8 cellular contexts compared by ENCODE assay signal in genomic region chr12:49622501-49623141, GRCh38. TPM values are rescaled to one million over a fixed set of nuclear protein-coding genes. Genes with fewer than 3 reads are reported as not detected.
DNase-seq lines count a peak whose midpoint lies in the region; ATAC-seq and TF ChIP-seq lines count a peak whose summit lies in the region.

No MANE protein-coding gene starts in this region.

- intact Hi-C loops in esophagus muscularis mucosa (cut with DNase I) (loop anchor here (5.0 to 10.0 kb wide), 2 partner anchors 40 to 258 kb away; partner anchors contain the start of gene SPATS2), testis (cut with DNase I; ENCODE audit: low total_unique reads) (no loop called here)
- intact Hi-C loops in naive thymus-derived CD4-positive, alpha-beta T cell (cut with micrococcal nuclease): loop anchor here (1.0 to 10.0 kb wide), 17 partner anchors 22 to 462 kb away; partner anchors contain the start of genes FMNL3 (in 2 of the 2), KCNH3 (in 2 of the 2), MCRS1 (in 2 of the 2) and NCKAP5L (in 2 of the 2)

- H3K27ac Mint-ChIP-seq in HFFc6: peak overlapping the region; percentile 80
- peak overlapping the region; percentile 89 for H3K27ac Mint-ChIP-seq in activated CD8-positive, alpha-beta T cell treated with anti-CD3 and anti-CD28 coated beads, Interleukin-2, amount 10 ng/mL, durations not matched to agents 7 days and 5 days
- peak overlapping the region; percentile 81 to 95 (median 91) for H3K27ac Mint-ChIP-seq in naive thymus-derived CD4-positive, alpha-beta T cell

- H3K9me3 Mint-ChIP-seq in HFFc6: no peaks in the 10 kb centered on the region
- H3K9me3 Mint-ChIP-seq in activated CD8-positive, alpha-beta T cell treated with anti-CD3 and anti-CD28 coated beads, Interleukin-2, amount 10 ng/mL, durations not matched to agents 7 days and 5 days (ENCODE audit: insufficient read depth): no peaks in the 10 kb centered on the region
- H3K9me3 Mint-ChIP-seq in naive thymus-derived CD4-positive, alpha-beta T cell: peaks cover 0 to 2% (median 0%) of the 10 kb centered on the region in 11 donors

- H3K4me1 Mint-ChIP-seq in HFFc6 (ENCODE audit: low read depth): peaks cover 32% of the 10 kb centered on the region
- H3K4me1 Mint-ChIP-seq in activated CD8-positive, alpha-beta T cell treated with anti-CD3 and anti-CD28 coated beads, Interleukin-2, amount 10 ng/mL, durations not matched to agents 7 days and 5 days (ENCODE audit: low read depth): peaks cover 29% of the 10 kb centered on the region
- H3K4me1 Mint-ChIP-seq in naive thymus-derived CD4-positive, alpha-beta T cell: peaks cover 19 to 29% (median 24%) of the 10 kb centered on the region in 7 donors

- peaks cover 14 to 50% (median 38%) of the 10 kb centered on the region in 4 donors for H3K4me1 ChIP-seq in esophagus muscularis mucosa
- H3K4me1 ChIP-seq in naive thymus-derived CD4-positive, alpha-beta T cell (ENCODE audit: control insufficient read depth in 2 of 2, insufficient read depth in 2 of 2, low read length in 2 of 2): peaks cover 6 to 22% of the 10 kb centered on the region in 2 donors
- peaks cover 11% of the 10 kb centered on the region for H3K4me1 ChIP-seq in testis

- peaks cover 19% of the 10 kb centered on the region for H3K27me3 Mint-ChIP-seq in HFFc6 (ENCODE audit: insufficient read depth)
- peaks cover 19% of the 10 kb centered on the region for H3K27me3 Mint-ChIP-seq in activated CD8-positive, alpha-beta T cell treated with anti-CD3 and anti-CD28 coated beads, Interleukin-2, amount 10 ng/mL, durations not matched to agents 7 days and 5 days (ENCODE audit: low read depth)
- peaks cover 0 to 38% (median 0%) of the 10 kb centered on the region in 5 donors for H3K27me3 Mint-ChIP-seq in naive thymus-derived CD4-positive, alpha-beta T cell

- DNase-seq in HFFc6 (peak; percentile 14), NAMALWA (ENCODE audit: low spot score) (peak; percentile 86), esophagus muscularis mucosa (ENCODE audit: extremely low spot score) (no peak), testis (peak; percentile 55), amniotic stem cell (lab: John Stamatoyannopoulos, UW) (no peak)
- DNase-seq in activated CD8-positive, alpha-beta T cell treated with anti-CD3 and anti-CD28 coated beads, Interleukin-2, amount 10 ng/mL, durations not matched to agents 7 days and 5 days: peak; percentile 82
- peak in 8 of 9 donors; percentile 45 to 59 (median 53) for DNase-seq in naive thymus-derived CD4-positive, alpha-beta T cell

- H3K36me3 ChIP-seq in esophagus muscularis mucosa (no peaks in the 10 kb centered on the region), testis (ENCODE audit: low read depth, missing control alignments) (no peaks in the 10 kb centered on the region)
- no peaks in the 10 kb centered on the region for H3K36me3 ChIP-seq in naive thymus-derived CD4-positive, alpha-beta T cell (ENCODE audit: control insufficient read depth in 2 of 3, insufficient read depth in 3 of 3, low read length in 3 of 3)

- peak overlapping the region; percentile 86 to 92 (median 88) for H3K27ac ChIP-seq in esophagus muscularis mucosa (replicated peaks in 1 of 4)
- H3K27ac ChIP-seq in naive thymus-derived CD4-positive, alpha-beta T cell (ENCODE audit: low read depth, low read length): peak overlapping the region; percentile 66
- peak overlapping the region; percentile 65 to 89 for H3K27ac ChIP-seq in testis

- CTCF ChIA-PET in activated CD8-positive, alpha-beta T cell treated with anti-CD3 and anti-CD28 coated beads, Interleukin-2, amount 10 ng/mL, durations not matched to agents 7 days and 5 days (lab: Charles Lee): interaction anchor here (0.7 to 37.2 kb wide), 14 partner anchors 14 to 383 kb away, joined by 3 to 695 read pairs (median 6); partner anchors contain the start of genes FMNL3 and TMBIM6
- CTCF ChIA-PET in naive thymus-derived CD4-positive, alpha-beta T cell (lab: Charles Lee): interaction anchor here (0.6 to 5.0 kb wide), 10 partner anchors 15 to 257 kb away, joined by 3 to 29 read pairs (median 4); partner anchors contain the start of genes KCNH3 and TMBIM6

- POLR2A ChIA-PET in activated CD8-positive, alpha-beta T cell treated with anti-CD3 and anti-CD28 coated beads, Interleukin-2, amount 10 ng/mL, durations not matched to agents 7 days and 5 days (lab: Charles Lee): interaction anchor here (0.9 to 1.7 kb wide), 9 partner anchors 13 to 359 kb away, joined by 3 to 9 read pairs (median 3); partner anchors contain the start of genes TMBIM6 and TROAP
- POLR2A ChIA-PET in naive thymus-derived CD4-positive, alpha-beta T cell (lab: Charles Lee): interaction anchor here (0.6 to 1.6 kb wide), 17 partner anchors 8 to 489 kb away, joined by 3 to 9 read pairs (median 4); partner anchors contain the start of genes KCNH3, MCRS1 and TMBIM6

- H3K4me3 ChIP-seq in esophagus muscularis mucosa (peak overlapping the region; percentile 62 to 77 (median 64)), testis (peak overlapping the region; percentile 67 to 70)
- H3K4me3 ChIP-seq in naive thymus-derived CD4-positive, alpha-beta T cell (ENCODE audit: low read length): peak overlapping the region; percentile 42

- H3K4me3 Mint-ChIP-seq in HFFc6: peak overlapping the region; percentile 90
- H3K4me3 Mint-ChIP-seq in activated CD8-positive, alpha-beta T cell treated with anti-CD3 and anti-CD28 coated beads, Interleukin-2, amount 10 ng/mL, durations not matched to agents 7 days and 5 days: peak overlapping the region; percentile 82
- peak overlapping the region; percentile 86 to 96 (median 91) for H3K4me3 Mint-ChIP-seq in naive thymus-derived CD4-positive, alpha-beta T cell

- no peaks in the 10 kb centered on the region for H3K36me3 Mint-ChIP-seq in HFFc6 (ENCODE audit: low read depth)
- peaks cover 2% of the 10 kb centered on the region for H3K36me3 Mint-ChIP-seq in activated CD8-positive, alpha-beta T cell treated with anti-CD3 and anti-CD28 coated beads, Interleukin-2, amount 10 ng/mL, durations not matched to agents 7 days and 5 days (ENCODE audit: low read depth)
- H3K36me3 Mint-ChIP-seq in naive thymus-derived CD4-positive, alpha-beta T cell: no peaks in the 10 kb centered on the region

- ATAC-seq in GM18498 (IDR thresholded peaks at IDR 0.05; ENCODE audit: unreplicated experiment): peak; percentile 33
- ATAC-seq in activated CD8-positive, alpha-beta T cell treated with anti-CD3 and anti-CD28 coated beads, Interleukin-2, amount 10 ng/mL, durations not matched to agents 7 days and 5 days: peak; percentile 56
- ATAC-seq in naive thymus-derived CD4-positive, alpha-beta T cell: peak; percentile 37

- TF ChIP-seq POLR2A in esophagus muscularis mucosa (IDR thresholded peaks at IDR 0.05; ENCODE audit: low read depth) (no peak), testis (IDR thresholded peaks at IDR 0.05) (no peak)

- 0% methylated on average over 14 of the region's 22 CpGs for WGBS in esophagus muscularis mucosa
- WGBS in testis, 2 donors: 0 to 1% methylated on average over 15 to 22 of the region's 22 CpGs

- TF ChIP-seq EP300 in esophagus muscularis mucosa (IDR thresholded peaks at IDR 0.05): no peak

- TF ChIP-seq CTCF in HFFc6 (IDR thresholded peaks at IDR 0.05): no peak
- no peak for TF ChIP-seq CTCF in esophagus muscularis mucosa (IDR thresholded peaks at IDR 0.05)
- no peak for TF ChIP-seq CTCF in testis (IDR thresholded peaks at IDR 0.05)

- no peaks in the 10 kb centered on the region for H3K27me3 ChIP-seq in esophagus muscularis mucosa
- H3K27me3 ChIP-seq in naive thymus-derived CD4-positive, alpha-beta T cell (ENCODE audit: control insufficient read depth in 2 of 2, insufficient read depth in 2 of 2, low read length in 2 of 2): no peaks in the 10 kb centered on the region
- no peaks in the 10 kb centered on the region for H3K27me3 ChIP-seq in testis

- H3K9me3 ChIP-seq in esophagus muscularis mucosa (no peaks in the 10 kb centered on the region), testis (no peaks in the 10 kb centered on the region)
- H3K9me3 ChIP-seq in naive thymus-derived CD4-positive, alpha-beta T cell (ENCODE audit: control insufficient read depth in 2 of 3, low read length in 3 of 3): no peaks in the 10 kb centered on the region

RNA-seq across cellular contexts. Expression of gene PRPF40B, which starts 0.7 kb away (rescaled TPM):
- total RNA-seq in HFFc6 (2021; fragmentation: NEBNext Ultra II Directional; extraction: Animal tissue kit (Norgen Biotek cat#: 25700)): 10 to 100 TPM; 10.3 to 11.9 (median 11.2) TPM
- total RNA-seq in activated CD8-positive, alpha-beta T cell treated with anti-CD3 and anti-CD28 coated beads, Interleukin-2, amount 10 ng/mL, durations not matched to agents 7 days and 5 days: 10 to 100 TPM; 14.4 to 14.6 TPM
- total RNA-seq in esophagus muscularis mucosa (10 to 100 TPM in 3 of 4 donors, 1 to 10 TPM in 1; 9.6 to 19.0 (median 13.9) TPM), testis (10 to 100 TPM; 49.2 to 66.7 TPM)
- total RNA-seq in naive thymus-derived CD4-positive, alpha-beta T cell: 10 to 100 TPM in 4 of 5 experiments, 1 to 10 TPM in 1; 7.8 to 24.1 (median 12.1) TPM
- 1 to 10 TPM; 2.0 to 4.2 TPM for polyA plus RNA-seq in naive thymus-derived CD4-positive, alpha-beta T cell
- 66.8 TPM for polyA plus RNA-seq in testis (ENCODE audit: insufficient read depth, low read depth, low replicate concordance)

RNA-seq across cellular contexts. Expression of gene FAM186B, which starts 17.2 kb away (rescaled TPM):
- under 1 TPM; 0.21 to 0.46 (median 0.31) TPM for total RNA-seq in HFFc6 (2021; fragmentation: NEBNext Ultra II Directional; extraction: Animal tissue kit (Norgen Biotek cat#: 25700))
- under 1 TPM; 0.18 to 0.21 TPM for total RNA-seq in activated CD8-positive, alpha-beta T cell treated with anti-CD3 and anti-CD28 coated beads, Interleukin-2, amount 10 ng/mL, durations not matched to agents 7 days and 5 days
- total RNA-seq in esophagus muscularis mucosa: under 1 TPM; under 0.01 to 0.46 (median 0.21) TPM
- total RNA-seq in naive thymus-derived CD4-positive, alpha-beta T cell: 1 to 10 TPM in 1 of 5 experiments, under 1 TPM in 4; 0.24 to 1.1 (median 0.51) TPM
- under 1 TPM; 0.13 to 0.26 TPM for polyA plus RNA-seq in naive thymus-derived CD4-positive, alpha-beta T cell
- 10 to 100 TPM; 54.9 to 68.6 TPM for total RNA-seq in testis
- polyA plus RNA-seq in testis (ENCODE audit: insufficient read depth, low read depth, low replicate concordance): 178 TPM

RNA-seq across cellular contexts. Expression of gene MCRS1, which starts 54.7 kb away (rescaled TPM):
- 10 to 100 TPM; 46.2 to 59.8 (median 55.4) TPM for total RNA-seq in HFFc6 (2021; fragmentation: NEBNext Ultra II Directional; extraction: Animal tissue kit (Norgen Biotek cat#: 25700))
- 10 to 100 TPM; 85.9 to 86.1 TPM for total RNA-seq in activated CD8-positive, alpha-beta T cell treated with anti-CD3 and anti-CD28 coated beads, Interleukin-2, amount 10 ng/mL, durations not matched to agents 7 days and 5 days
- total RNA-seq in esophagus muscularis mucosa (10 to 100 TPM; 43.7 to 71.9 (median 56.4) TPM), testis (100 to 1,000 TPM in 1 of 2 donors, 10 to 100 TPM in 1; 95.8 to 105 TPM)
- 10 to 100 TPM; 70.0 to 85.2 (median 71.4) TPM for total RNA-seq in naive thymus-derived CD4-positive, alpha-beta T cell
- polyA plus RNA-seq in naive thymus-derived CD4-positive, alpha-beta T cell: 10 to 100 TPM; 55.5 to 61.6 TPM
- polyA plus RNA-seq in testis (ENCODE audit: insufficient read depth, low read depth, low replicate concordance): 104 TPM

Comparison
In these comparisons a context has a peak if more than half of its experiments do, and no peak if none do; other contexts are left out.
1. DNase-seq: peak in HFFc6 (single experiment), NAMALWA (single experiment), activated CD8-positive, alpha-beta T cell treated with anti-CD3 and anti-CD28 coated beads, Interleukin-2, amount 10 ng/mL, durations not matched to agents 7 days and 5 days (single experiment), naive thymus-derived CD4-positive, alpha-beta T cell (8 of 9) and testis (single experiment); none in esophagus muscularis mucosa (single experiment) and amniotic stem cell (single experiment).
2. RNA of gene FAM186B, which starts 17.2 kb away (total RNA-seq): 54.9 to 68.6 TPM in testis; 0.24 to 1.1 TPM in naive thymus-derived CD4-positive, alpha-beta T cell, 0.21 to 0.46 TPM in HFFc6, under 0.01 to 0.46 TPM in esophagus muscularis mucosa and 0.18 to 0.21 TPM in activated CD8-positive, alpha-beta T cell treated with anti-CD3 and anti-CD28 coated beads, Interleukin-2, amount 10 ng/mL, durations not matched to agents 7 days and 5 days; every median in the first group is over 10 times any median in the second.
3. Peak in every context shown above with its lines, with median percentiles within 50 percentile points of each other: ATAC-seq, H3K27ac Mint-ChIP-seq, H3K4me3 Mint-ChIP-seq, H3K27ac ChIP-seq and H3K4me3 ChIP-seq.